ENCODE assay signal across 10 cellular contexts in the genomic region with DNA sequence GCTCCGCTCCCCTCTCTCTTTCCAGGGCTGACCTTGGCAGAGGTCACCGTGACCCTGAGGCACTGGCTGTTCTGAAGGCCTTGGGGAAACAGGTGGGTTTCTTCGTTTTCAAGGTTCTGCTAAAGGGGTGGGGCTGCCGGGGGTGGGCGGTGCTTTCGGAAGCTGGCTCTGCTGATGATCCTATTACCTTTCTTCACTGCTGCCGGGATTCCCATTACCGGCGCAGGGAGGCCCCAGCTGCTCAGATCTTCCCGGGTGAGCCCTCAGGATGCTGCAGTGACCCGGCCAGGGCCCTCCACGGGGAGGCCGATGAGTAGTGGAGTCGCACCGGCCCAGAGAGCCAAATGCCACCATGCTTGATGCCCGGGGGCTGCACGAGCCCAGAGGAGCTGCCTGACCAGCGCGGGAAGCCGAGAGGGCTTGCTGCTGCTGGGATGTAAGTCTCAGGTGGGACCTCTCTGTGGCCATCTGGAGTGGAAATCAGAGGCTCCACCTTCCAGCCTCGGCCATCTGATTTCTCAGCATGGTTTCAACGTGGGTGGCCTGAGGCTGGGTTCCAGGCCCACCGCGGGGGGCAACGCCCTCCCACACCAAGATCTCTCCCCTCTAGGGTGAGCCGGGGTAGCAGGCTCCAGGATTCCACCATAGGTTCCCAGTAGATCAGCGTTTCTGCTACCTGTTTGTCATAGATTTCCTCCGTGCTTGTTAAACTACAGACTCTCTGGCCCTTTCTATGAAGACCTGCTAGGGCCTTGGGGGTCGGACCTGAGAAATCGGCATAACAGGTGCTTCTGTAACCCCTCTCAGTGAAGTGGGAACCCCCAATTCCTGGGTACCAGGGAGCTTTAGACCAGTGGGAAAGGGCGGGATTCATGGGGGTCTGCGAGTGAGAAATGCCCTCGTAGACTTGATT. TPM values are rescaled to one million over a fixed set of nuclear protein-coding genes. Genes with fewer than 3 reads are reported as not detected.
DNase-seq lines count a peak whose midpoint lies in the region; ATAC-seq, FAIRE-seq and TF ChIP-seq lines count a peak whose summit lies in the region.
"Had no signal": no experiment of that assay in that cellular context is flagged by ENCODE, and none has a peak within 500 bp of the region (broad histone marks: within the 10 kb centered on the region; RNA-seq: fewer than 3 reads in every experiment).

No MANE protein-coding gene starts in this region.

- DNase-seq in ELR (ENCODE audit: low read depth) (peak; percentile 73), PC-3 (peak; percentile 59), endothelial cell of umbilical vein (ENCODE audit: low read depth, low spot score) (no peak), ovary (peak; percentile 66 to 88 (median 75)), COLO829 (ENCODE audit: low spot score) (no peak)
- no peak for DNase-seq in activated CD8-positive, alpha-beta memory T cell treated with anti-CD3 and anti-CD28 coated beads for 24 hours

- peaks cover 3% of the 10 kb centered on the region for H3F3A ChIP-seq in PC-3 (ENCODE audit: low read length, unreplicated experiment)

- H3K9me2 ChIP-seq in PC-3 (replicated peaks; ENCODE audit: low read length): no peaks in the 10 kb centered on the region

- CTCF ChIA-PET in PC-3 (lab: Charles Lee): interaction anchor here (0.6 kb wide), 1 partner anchor 1615 kb away, joined by 3 read pairs; no protein-coding TSS in a partner anchor
- CTCF ChIA-PET in endothelial cell of umbilical vein (lab: Charles Lee): interaction anchor here (0.7 to 3.1 kb wide), 8 partner anchors 10 to 561 kb away, joined by 3 to 14 read pairs (median 8); a partner anchor contains a TSS

- POLR2A ChIA-PET in PC-3 (lab: Charles Lee; ENCODE audit: unreplicated experiment) (no interaction called here), endothelial cell of umbilical vein (lab: Charles Lee) (no interaction called here)

- peak overlapping the region; percentile 95 for H3K27ac ChIP-seq in PC-3 (ENCODE audit: low read length)
- H3K27ac ChIP-seq in endothelial cell of umbilical vein (ENCODE audit: insufficient read depth, low read depth, low read length): no peak overlapping the region
- peak overlapping the region; percentile 65 to 71 for H3K27ac ChIP-seq in ovary

- H3K27me3 ChIP-seq in PC-3 (ENCODE audit: low read length): no peaks in the 10 kb centered on the region
- H3K27me3 ChIP-seq in endothelial cell of umbilical vein (ENCODE audit: control insufficient read depth in 2 of 2, insufficient read depth in 2 of 2, low read length in 2 of 2): peaks cover 3 to 5% of the 10 kb centered on the region in 2 experiments
- H3K27me3 ChIP-seq in ovary: no peaks in the 10 kb centered on the region

- dilution Hi-C loops in endothelial cell of umbilical vein (cut with MboI; ENCODE audit: extremely low pct_ligation_motif_present, low sequenced_read_pairs): no loop called here

- ATAC-seq in PC-3 (peak; percentile 55), GM18907 (IDR thresholded peaks at IDR 0.05; ENCODE audit: unreplicated experiment) (no peak), HG03095 (IDR thresholded peaks at IDR 0.05; ENCODE audit: unreplicated experiment) (no peak)

- H3K9me3 ChIP-seq in PC-3 (ENCODE audit: low read length) (no peaks in the 10 kb centered on the region), endothelial cell of umbilical vein (replicated peaks; ENCODE audit: control insufficient read depth, insufficient read depth, low read length) (no peaks in the 10 kb centered on the region), ovary (no peaks in the 10 kb centered on the region)

- 8 to 10% (median 9%) methylated on average over 31 to 33 of the region's 33 CpGs for WGBS in ovary, 3 donors

- TF ChIP-seq EP300 in ovary (IDR thresholded peaks at IDR 0.05): no peak

- H3K4me2 ChIP-seq in PC-3 (ENCODE audit: low read length) (peak overlapping the region; percentile 87), endothelial cell of umbilical vein (ENCODE audit: insufficient read depth, low read length) (no peak overlapping the region)

- peaks cover 32% of the 10 kb centered on the region for H3K79me2 ChIP-seq in PC-3 (ENCODE audit: low read length)
- no peaks in the 10 kb centered on the region for H3K79me2 ChIP-seq in endothelial cell of umbilical vein (ENCODE audit: control insufficient read depth, insufficient read depth, low read length)

- H2AFZ ChIP-seq in PC-3 (ENCODE audit: low read length) (peak overlapping the region; percentile 85), endothelial cell of umbilical vein (ENCODE audit: low read depth, low read length) (peak overlapping the region; percentile 48)

- FAIRE-seq in endothelial cell of umbilical vein (lab: Jason Lieb, UNC): no peak
- FAIRE-seq: GM18507, islet of Langerhans had no signal

- H3K4me1 ChIP-seq in PC-3 (ENCODE audit: insufficient read depth, low read length): peaks cover 21% of the 10 kb centered on the region
- H3K4me1 ChIP-seq in endothelial cell of umbilical vein (ENCODE audit: control insufficient read depth, extremely low read depth, insufficient read depth, low read length): peaks cover 9% of the 10 kb centered on the region
- H3K4me1 ChIP-seq in ovary (ENCODE audit: insufficient read depth): peaks cover 15% of the 10 kb centered on the region

- H4K20me1 ChIP-seq in PC-3 (ENCODE audit: low read length): no peaks in the 10 kb centered on the region
- no peaks in the 10 kb centered on the region for H4K20me1 ChIP-seq in endothelial cell of umbilical vein (replicated peaks; ENCODE audit: control insufficient read depth, extremely low read depth, insufficient read depth, low read length)

- peak overlapping the region; percentile 84 for H3K4me3 ChIP-seq in PC-3 (ENCODE audit: low read length)
- H3K4me3 ChIP-seq in endothelial cell of umbilical vein (replicated peaks in 1 of 3; ENCODE audit: insufficient read depth in 1 of 3, low read depth in 1 of 3, low read length in 3 of 3): no peak overlapping the region
- peak overlapping the region; percentile 12 for H3K4me3 ChIP-seq in ovary

- TF ChIP-seq POLR2A in endothelial cell of umbilical vein (IDR thresholded peaks at IDR 0.05; ENCODE audit: low read depth, low read length) (no peak), ovary (IDR thresholded peaks at IDR 0.05) (no peak)

- intact Hi-C loops in PC-3 (cut with micrococcal nuclease): loop anchor here (2.0 to 10.0 kb wide), 2 partner anchors 20 to 80 kb away; no protein-coding TSS in a partner anchor
- intact Hi-C loops in endothelial cell of umbilical vein (cut with micrococcal nuclease): loop anchor here (1.0 kb wide), 3 partner anchors 22 to 421 kb away; a partner anchor contains a TSS
- intact Hi-C loops in ovary (cut with DNase I): loop anchor here in 1 of 4 donors (10.0 kb wide), 1 partner anchor 110 kb away; no protein-coding TSS in a partner anchor

- H3K36me3 ChIP-seq in PC-3 (ENCODE audit: low read depth, low read length) (no peaks in the 10 kb centered on the region), endothelial cell of umbilical vein (ENCODE audit: control insufficient read depth in 2 of 2, extremely low read depth in 1 of 2, insufficient read depth in 2 of 2, low read length in 2 of 2) (no peaks in the 10 kb centered on the region), ovary (no peaks in the 10 kb centered on the region)

- H3K9ac ChIP-seq in PC-3 (ENCODE audit: low read length): peak overlapping the region; percentile 88
- no peak overlapping the region for H3K9ac ChIP-seq in endothelial cell of umbilical vein (replicated peaks; ENCODE audit: extremely low read depth, insufficient read depth, low read length)

- BruUV-seq in PC-3 (replicated peaks; lab: Mats Ljungman, UMichigan): TSS peak; percentile 73
- BruUV-seq in endothelial cell of umbilical vein (replicated peaks; lab: Mats Ljungman, UMichigan): no TSS peak

- TF ChIP-seq CTCF in PC-3 (conservative IDR thresholded peaks at IDR 0.05; ENCODE audit: low read depth, low read length) (no peak), endothelial cell of umbilical vein (IDR thresholded peaks at IDR 0.05; ENCODE audit: extremely low read depth in 1 of 2, insufficient read depth in 1 of 2, low read depth in 1 of 2, low read length in 2 of 2) (no peak), ovary (IDR thresholded peaks at IDR 0.05) (no peak)

- no peaks in the 10 kb centered on the region for H3K9me1 ChIP-seq in endothelial cell of umbilical vein (replicated peaks; ENCODE audit: control insufficient read depth, extremely low read depth, insufficient read depth, low read length)

TF ChIP-seq in endothelial cell of umbilical vein, 7 proteins besides CTCF, POLR2A, EP300 and RAD21:
- TF ChIP-seq JUN (IDR thresholded peaks at IDR 0.05; ENCODE audit: borderline replicate concordance, insufficient read depth, insufficient read length, low read depth) (no peak), EZH2 (IDR thresholded peaks at IDR 0.05; ENCODE audit: borderline replicate concordance, low read depth, low read length, severe bottlenecking) (no peak)
- TF ChIP-seq, protein P1, sequence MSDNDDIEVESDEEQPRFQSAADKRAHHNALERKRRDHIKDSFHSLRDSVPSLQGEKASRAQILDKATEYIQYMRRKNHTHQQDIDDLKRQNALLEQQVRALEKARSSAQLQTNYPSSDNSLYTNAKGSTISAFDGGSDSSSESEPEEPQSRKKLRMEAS (IDR thresholded peaks at IDR 0.05; ENCODE audit: insufficient read depth, insufficient read length): no peak

RNA-seq across cellular contexts. Expression of a gene that starts 21.6 kb away (rescaled TPM):
- 13.1 and 14.1 TPM in 2 replicates for total RNA-seq in PC-3 (2014; rRNA removed)
- 9.3 and 9.7 TPM in 2 replicates for total RNA-seq in endothelial cell of umbilical vein
- polyA plus RNA-seq in endothelial cell of umbilical vein: 3.5 and 3.9 TPM in 2 replicates
- polyA plus RNA-seq in endothelial cell of umbilical vein (2011; cell fraction: cytosol; rRNA removed): 1.7 and 2.3 TPM in 2 replicates
- 6.4 and 8.1 TPM in 2 replicates for polyA plus RNA-seq in endothelial cell of umbilical vein (2011; cell fraction: nucleus; rRNA removed)
- polyA plus RNA-seq in endothelial cell of umbilical vein (2012): 11.3 and 26.4 TPM in 2 replicates
- polyA minus RNA-seq in endothelial cell of umbilical vein: 9.0 and 12.6 TPM in 2 replicates
- polyA minus RNA-seq in endothelial cell of umbilical vein (2011; cell fraction: cytosol; rRNA and poly(A)+ RNA removed): 12.3 TPM
- 2.9 and 9.4 TPM in 2 replicates for polyA minus RNA-seq in endothelial cell of umbilical vein (2011; cell fraction: nucleus; rRNA and poly(A)+ RNA removed)
- 10 to 100 TPM; 23.4 to 78.9 (median 39.5) TPM for total RNA-seq in ovary
- 10 to 100 TPM; 10.2 to 10.7 TPM for polyA plus RNA-seq in ovary

Comparison
In these comparisons a context has a peak if more than half of its experiments do, and no peak if none do; other contexts are left out.
1. DNase-seq: peak in ELR (single experiment), PC-3 (single experiment) and ovary (5 of 5); none in endothelial cell of umbilical vein (single experiment), COLO829 (single experiment) and activated CD8-positive, alpha-beta memory T cell treated with anti-CD3 and anti-CD28 coated beads for 24 hours (single experiment).
2. H3K4me3 ChIP-seq: peak in PC-3 (single experiment) and ovary (single experiment); none in endothelial cell of umbilical vein (0 of 3).